ENCODE assay signal across 17 cellular contexts in the genomic region with DNA sequence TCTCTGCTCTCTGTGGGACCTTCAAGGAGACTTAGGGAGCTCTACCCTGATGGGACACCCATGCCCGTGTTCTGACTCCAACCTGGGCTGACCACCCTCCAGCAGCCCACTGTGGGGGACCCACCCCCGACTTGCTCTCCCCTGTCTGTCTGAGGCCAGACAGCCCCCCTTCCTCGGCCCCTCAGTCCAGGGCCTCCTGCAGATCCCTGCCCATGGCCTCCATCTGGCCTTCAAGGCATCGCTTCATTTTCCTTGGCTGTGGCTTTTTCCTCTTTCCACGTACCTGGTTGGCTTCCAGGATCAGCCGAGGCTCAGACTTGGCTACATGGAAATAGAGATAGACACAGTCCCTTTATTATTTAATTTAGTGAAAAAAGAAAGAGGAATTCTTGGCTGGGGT.
DNase-seq lines count a peak whose midpoint lies in the region; ATAC-seq and TF ChIP-seq lines count a peak whose summit lies in the region.
"Had no signal": no experiment of that assay in that cellular context is flagged by ENCODE, and none has a peak within 500 bp of the region (broad histone marks: within the 10 kb centered on the region; RNA-seq: fewer than 3 reads in every experiment).

No MANE protein-coding gene starts in this region.

- H3K36me3 Mint-ChIP-seq in natural killer cell treated with Interleukin-12 subunit alpha and Interleukin-12 subunit beta and Interleukin-15 and Interleukin-18, amount 100 ng/mL, for 72 hours = no peaks in the 10 kb centered on the region
- no peaks in the 10 kb centered on the region for H3K36me3 Mint-ChIP-seq in natural killer cell
- H3K36me3 Mint-ChIP-seq: CD4-positive, CD25-positive, alpha-beta regulatory T cell; CD8-positive, alpha-beta T cell had no signal

- no peaks in the 10 kb centered on the region for H3K4me1 Mint-ChIP-seq in natural killer cell treated with Interleukin-12 subunit alpha and Interleukin-12 subunit beta and Interleukin-15 and Interleukin-18, amount 100 ng/mL, for 72 hours (ENCODE audit: low read depth in 2 of 2)
- no peaks in the 10 kb centered on the region for H3K4me1 Mint-ChIP-seq in natural killer cell
- no peaks in the 10 kb centered on the region for H3K4me1 Mint-ChIP-seq in stimulated activated naive CD8-positive, alpha-beta T cell treated with anti-CD3 and anti-CD28 coated beads, Interleukin-15, amount 100 ng/mL, for 72 hours
- H3K4me1 Mint-ChIP-seq: B cell; CD4-positive, CD25-positive, alpha-beta regulatory T cell; GM23338; H9 had no signal

- ATAC-seq in Right ventricle myocardium inferior (peak; percentile 8), left cardiac atrium (no peak), natural killer cell (no peak)
- no peak for ATAC-seq in natural killer cell treated with Interleukin-12 subunit alpha and Interleukin-12 subunit beta and Interleukin-15 and Interleukin-18, amount 100 ng/mL, for 72 hours
- ATAC-seq in stimulated activated naive CD8-positive, alpha-beta T cell treated with anti-CD3 and anti-CD28 coated beads, Interleukin-15, amount 100 ng/mL, for 72 hours = no peak
- ATAC-seq: CD8-positive, alpha-beta T cell; GM23338; HCT116 had no signal

- intact Hi-C loops in Right ventricle myocardium inferior (cut with DNase I) (no loop called here), left cardiac atrium (cut with DNase I) (no loop called here), natural killer cell (cut with micrococcal nuclease) (no loop called here)

- H3K9me3 Mint-ChIP-seq in natural killer cell treated with Interleukin-12 subunit alpha and Interleukin-12 subunit beta and Interleukin-15 and Interleukin-18, amount 100 ng/mL, for 72 hours = no peaks in the 10 kb centered on the region
- H3K9me3 Mint-ChIP-seq in natural killer cell = no peaks in the 10 kb centered on the region
- H3K9me3 Mint-ChIP-seq in stimulated activated naive CD8-positive, alpha-beta T cell treated with anti-CD3 and anti-CD28 coated beads, Interleukin-15, amount 100 ng/mL, for 72 hours = peaks cover 4 to 15% of the 10 kb centered on the region in 2 donors

- DNase-seq in Right ventricle myocardium inferior (ENCODE audit: missing footprints) (no peak), left cardiac atrium (no peak), natural killer cell (no peak), islet precursor cell (peak; percentile 41), GM03348 (ENCODE audit: low spot score) (no peak)
- DNase-seq in natural killer cell treated with Interleukin-12 subunit alpha and Interleukin-12 subunit beta and Interleukin-15 and Interleukin-18, amount 100 ng/mL, for 72 hours (ENCODE audit: low spot score) = peak; percentile 48
- no peak for DNase-seq in stimulated activated naive CD8-positive, alpha-beta T cell treated with anti-CD3 and anti-CD28 coated beads, Interleukin-15, amount 100 ng/mL, for 72 hours
- DNase-seq: Caco-2; CD4-positive, CD25-positive, alpha-beta regulatory T cell; CD8-positive, alpha-beta T cell; DMS153; DND-41; GDM1 had no signal

- H3K27ac Mint-ChIP-seq in natural killer cell treated with Interleukin-12 subunit alpha and Interleukin-12 subunit beta and Interleukin-15 and Interleukin-18, amount 100 ng/mL, for 72 hours = no peak overlapping the region
- no peak overlapping the region for H3K27ac Mint-ChIP-seq in natural killer cell
- no peak overlapping the region for H3K27ac Mint-ChIP-seq in stimulated activated naive CD8-positive, alpha-beta T cell treated with anti-CD3 and anti-CD28 coated beads, Interleukin-15, amount 100 ng/mL, for 72 hours
- H3K27ac Mint-ChIP-seq: B cell; CD4-positive, CD25-positive, alpha-beta regulatory T cell; CD8-positive, alpha-beta T cell; GM23338; H9 had no signal

- TF ChIP-seq CTCF in natural killer cell (IDR thresholded peaks at IDR 0.05) = no peak

- peaks cover 3 to 8% of the 10 kb centered on the region in 2 donors for H3K27me3 Mint-ChIP-seq in natural killer cell treated with Interleukin-12 subunit alpha and Interleukin-12 subunit beta and Interleukin-15 and Interleukin-18, amount 100 ng/mL, for 72 hours
- peaks cover 0 to 2% of the 10 kb centered on the region in 2 donors for H3K27me3 Mint-ChIP-seq in natural killer cell (ENCODE audit: low read depth in 2 of 2)
- H3K27me3 Mint-ChIP-seq in stimulated activated naive CD8-positive, alpha-beta T cell treated with anti-CD3 and anti-CD28 coated beads, Interleukin-15, amount 100 ng/mL, for 72 hours = peaks cover 9% of the 10 kb centered on the region

- no peak overlapping the region for H3K4me3 Mint-ChIP-seq in natural killer cell treated with Interleukin-12 subunit alpha and Interleukin-12 subunit beta and Interleukin-15 and Interleukin-18, amount 100 ng/mL, for 72 hours
- no peak overlapping the region for H3K4me3 Mint-ChIP-seq in natural killer cell
- no peak overlapping the region for H3K4me3 Mint-ChIP-seq in stimulated activated naive CD8-positive, alpha-beta T cell treated with anti-CD3 and anti-CD28 coated beads, Interleukin-15, amount 100 ng/mL, for 72 hours
- H3K4me3 Mint-ChIP-seq: B cell; CD4-positive, CD25-positive, alpha-beta regulatory T cell; CD8-positive, alpha-beta T cell; GM23338; H9 had no signal

Comparison
In these comparisons a context has a peak if more than half of its experiments do, and no peak if none do; other contexts are left out.
1. DNase-seq: peak in natural killer cell treated with Interleukin-12 subunit alpha and Interleukin-12 subunit beta and Interleukin-15 and Interleukin-18, amount 100 ng/mL, for 72 hours (single experiment) and islet precursor cell (single experiment); none in Right ventricle myocardium inferior (single experiment), left cardiac atrium (single experiment), natural killer cell (single experiment), stimulated activated naive CD8-positive, alpha-beta T cell treated with anti-CD3 and anti-CD28 coated beads, Interleukin-15, amount 100 ng/mL, for 72 hours (0 of 2) and GM03348 (single experiment).